38 cellular contexts compared by ENCODE assay signal in genomic region chr12:72380441-72380840, GRCh38.
"Had no signal": no experiment of that assay in that cellular context is flagged by ENCODE, and none has a peak within 500 bp of the region (broad histone marks: within the 10 kb centered on the region; RNA-seq: fewer than 3 reads in every experiment).

No MANE protein-coding gene starts in this region.

- H3K4me1 Mint-ChIP-seq: activated naive CD4-positive, alpha-beta T cell treated with anti-CD3 and anti-CD28 coated beads, Interleukin-2, amount 10 ng/mL, durations not matched to agents 7 days and 5 days; activated naive CD4-positive, alpha-beta T cell treated with anti-CD3 and anti-CD28 coated beads, Interleukin-2, amount 50 U/mL, for 24 hours; activated naive CD8-positive, alpha-beta T cell treated with anti-CD3 and anti-CD28 coated beads for 36 hours; activated naive CD8-positive, alpha-beta T cell treated with anti-CD3 and anti-CD28 coated beads, Interleukin-2, amount 10 ng/mL, durations not matched to agents 7 days and 5 days; activated naive CD8-positive, alpha-beta T cell treated with anti-CD3 and anti-CD28 coated beads, Interleukin-2, amount 50 U/mL, for 24 hours; activated T-helper 17 cell treated with anti-CD3 and anti-CD28 coated beads, Interleukin-2, amount 50 U/mL, for 72 hours; central memory CD8-positive, alpha-beta T cell had no signal

- H3K4me1 ChIP-seq: adrenal gland, ascending aorta, body of pancreas, breast epithelium had no signal

- H3K36me3 Mint-ChIP-seq: activated naive CD4-positive, alpha-beta T cell treated with anti-CD3 and anti-CD28 coated beads, Interleukin-2, amount 10 ng/mL, durations not matched to agents 7 days and 5 days; activated naive CD4-positive, alpha-beta T cell treated with anti-CD3 and anti-CD28 coated beads, Interleukin-2, amount 50 U/mL, for 24 hours; activated naive CD4-positive, alpha-beta T cell treated with anti-CD3 and anti-CD28 coated beads, Interleukin-2, amount 50 U/mL, for 72 hours; activated naive CD8-positive, alpha-beta T cell; activated naive CD8-positive, alpha-beta T cell treated with anti-CD3 and anti-CD28 coated beads for 36 hours; activated naive CD8-positive, alpha-beta T cell treated with anti-CD3 and anti-CD28 coated beads, Interleukin-2, amount 10 ng/mL, durations not matched to agents 7 days and 5 days; brain had no signal

- H3K27me3 ChIP-seq: adrenal gland, ascending aorta, body of pancreas, brain microvascular endothelial cell, breast epithelium, cardiac muscle cell had no signal

- H3K4me3 ChIP-seq: adrenal gland, ascending aorta, body of pancreas, breast epithelium, cardiac muscle cell had no signal

- H3K27ac Mint-ChIP-seq: activated naive CD4-positive, alpha-beta T cell treated with anti-CD3 and anti-CD28 coated beads for 36 hours; activated naive CD4-positive, alpha-beta T cell treated with anti-CD3 and anti-CD28 coated beads, Interleukin-2, amount 10 ng/mL, durations not matched to agents 7 days and 5 days; activated naive CD4-positive, alpha-beta T cell treated with anti-CD3 and anti-CD28 coated beads, Interleukin-2, amount 50 U/mL, for 24 hours; activated naive CD4-positive, alpha-beta T cell treated with anti-CD3 and anti-CD28 coated beads, Interleukin-2, amount 50 U/mL, for 72 hours; activated naive CD8-positive, alpha-beta T cell; activated naive CD8-positive, alpha-beta T cell treated with anti-CD3 and anti-CD28 coated beads for 36 hours; activated naive CD8-positive, alpha-beta T cell treated with anti-CD3 and anti-CD28 coated beads, Interleukin-2, amount 10 ng/mL, durations not matched to agents 7 days and 5 days; activated naive CD8-positive, alpha-beta T cell treated with anti-CD3 and anti-CD28 coated beads, Interleukin-2, amount 50 U/mL, for 24 hours; activated T-cell treated with anti-CD3 and anti-CD28 coated beads, Interleukin-2, amount 50 U/mL, for 24 hours; activated T-cell treated with anti-CD3 and anti-CD28 coated beads, Interleukin-2, amount 50 U/mL, for 72 hours; activated T-helper 1 cell treated with anti-CD3 and anti-CD28 coated beads, Interleukin-12 subunit alpha, Interleukin-12 subunit beta, Interleukin-2, Interleukin-4 antibody, amounts not matched to agents 30 ng/mL and 10 ng/mL and 1 ng/mL, durations not matched to agents 14 hours and 24 hours and 36 hours; activated T-helper 17 cell treated with anti-CD3 and anti-CD28 coated beads, Interleukin-2, amount 50 U/mL, for 72 hours; activated T-helper 2 cell treated with anti-CD3 and anti-CD28 coated beads, Interferon-gamma antibody, Interleukin-2, Interleukin-4, amounts not matched to agents 10 μg/mL and 5 μg/mL and 100 μg/mL, durations not matched to agents 14 hours and 24 hours and 36 hours; brain had no signal

- H3K9me3 ChIP-seq: adrenal gland, ascending aorta, body of pancreas, breast epithelium had no signal

- H3K27ac ChIP-seq: adrenal gland, ascending aorta, body of pancreas, brain microvascular endothelial cell, breast epithelium, cardiac muscle cell had no signal

- H3K9me3 Mint-ChIP-seq: activated naive CD4-positive, alpha-beta T cell treated with anti-CD3 and anti-CD28 coated beads, Interleukin-2, amount 50 U/mL, for 24 hours; activated T-helper 1 cell treated with anti-CD3 and anti-CD28 coated beads, Interleukin-12 subunit alpha, Interleukin-12 subunit beta, Interleukin-2, Interleukin-4 antibody, amounts not matched to agents 30 ng/mL and 10 ng/mL and 1 ng/mL, durations not matched to agents 14 hours and 24 hours and 36 hours; brain had no signal

- ATAC-seq: activated naive CD4-positive, alpha-beta T cell treated with anti-CD3 and anti-CD28 coated beads, Interleukin-2, amount 50 U/mL, for 72 hours; activated naive CD8-positive, alpha-beta T cell treated with anti-CD3 and anti-CD28 coated beads, Interleukin-2, amount 50 U/mL, for 24 hours; activated T-cell treated with anti-CD3 and anti-CD28 coated beads, Interleukin-2, amount 50 U/mL, for 4 hours; activated T-cell treated with anti-CD3 and anti-CD28 coated beads, Interleukin-2, amount 50 U/mL, for 72 hours; activated T-helper 17 cell treated with anti-CD3 and anti-CD28 coated beads, Interleukin-2, amount 50 U/mL, for 72 hours; body of pancreas had no signal

- H3K4me3 Mint-ChIP-seq: activated naive CD4-positive, alpha-beta T cell treated with anti-CD3 and anti-CD28 coated beads for 36 hours; activated naive CD4-positive, alpha-beta T cell treated with anti-CD3 and anti-CD28 coated beads, Interleukin-2, amount 10 ng/mL, durations not matched to agents 7 days and 5 days; activated naive CD4-positive, alpha-beta T cell treated with anti-CD3 and anti-CD28 coated beads, Interleukin-2, amount 50 U/mL, for 24 hours; activated naive CD8-positive, alpha-beta T cell; activated naive CD8-positive, alpha-beta T cell treated with anti-CD3 and anti-CD28 coated beads for 36 hours; activated naive CD8-positive, alpha-beta T cell treated with anti-CD3 and anti-CD28 coated beads, Interleukin-2, amount 10 ng/mL, durations not matched to agents 7 days and 5 days; activated naive CD8-positive, alpha-beta T cell treated with anti-CD3 and anti-CD28 coated beads, Interleukin-2, amount 50 U/mL, for 24 hours; activated T-cell treated with anti-CD3 and anti-CD28 coated beads, Interleukin-2, amount 50 U/mL, for 24 hours; activated T-cell treated with anti-CD3 and anti-CD28 coated beads, Interleukin-2, amount 50 U/mL, for 4 hours; activated T-cell treated with anti-CD3 and anti-CD28 coated beads, Interleukin-2, amount 50 U/mL, for 72 hours; activated T-helper 1 cell treated with anti-CD3 and anti-CD28 coated beads, Interleukin-12 subunit alpha, Interleukin-12 subunit beta, Interleukin-2, Interleukin-4 antibody, amounts not matched to agents 30 ng/mL and 10 ng/mL and 1 ng/mL, durations not matched to agents 14 hours and 24 hours and 36 hours; activated T-helper 17 cell treated with anti-CD3 and anti-CD28 coated beads, Interleukin-2, amount 50 U/mL, for 72 hours; brain; central memory CD8-positive, alpha-beta T cell had no signal

- H3K27me3 Mint-ChIP-seq: activated naive CD4-positive, alpha-beta T cell treated with anti-CD3 and anti-CD28 coated beads, Interleukin-2, amount 10 ng/mL, durations not matched to agents 7 days and 5 days; activated naive CD4-positive, alpha-beta T cell treated with anti-CD3 and anti-CD28 coated beads, Interleukin-2, amount 50 U/mL, for 24 hours; activated naive CD8-positive, alpha-beta T cell; activated naive CD8-positive, alpha-beta T cell treated with anti-CD3 and anti-CD28 coated beads for 36 hours; activated naive CD8-positive, alpha-beta T cell treated with anti-CD3 and anti-CD28 coated beads, Interleukin-2, amount 10 ng/mL, durations not matched to agents 7 days and 5 days; activated naive CD8-positive, alpha-beta T cell treated with anti-CD3 and anti-CD28 coated beads, Interleukin-2, amount 50 U/mL, for 24 hours; activated T-cell treated with anti-CD3 and anti-CD28 coated beads, Interleukin-2, amount 50 U/mL, for 24 hours; activated T-helper 17 cell treated with anti-CD3 and anti-CD28 coated beads, Interleukin-2, amount 50 U/mL, for 72 hours; brain; central memory CD8-positive, alpha-beta T cell had no signal

- DNase-seq: activated effector memory CD4-positive, alpha-beta T cell treated with anti-CD3 and anti-CD28 coated beads, Interleukin-2, amount 50 U/mL, for 16 hours; activated effector memory CD4-positive, alpha-beta T cell treated with Interleukin-2 at 50 U/mL for 16 hours; activated gamma-delta T cell; activated gamma-delta T cell treated with Interleukin-2 at 50 U/mL for 16 hours; activated naive CD4-positive, alpha-beta T cell; activated naive CD4-positive, alpha-beta T cell treated with anti-CD3 and anti-CD28 coated beads for 36 hours; activated naive CD4-positive, alpha-beta T cell treated with anti-CD3 and anti-CD28 coated beads, Interleukin-2, amount 10 ng/mL, durations not matched to agents 7 days and 5 days; activated naive CD4-positive, alpha-beta T cell treated with anti-CD3 and anti-CD28 coated beads, Interleukin-2, amount 50 U/mL, for 16 hours; activated naive CD4-positive, alpha-beta T cell treated with Interleukin-2 at 50 U/mL for 16 hours; activated naive CD8-positive, alpha-beta T cell treated with anti-CD3 and anti-CD28 coated beads for 36 hours; activated naive CD8-positive, alpha-beta T cell treated with anti-CD3 and anti-CD28 coated beads, Interleukin-2, amount 10 ng/mL, durations not matched to agents 7 days and 5 days; activated naive CD8-positive, alpha-beta T cell treated with anti-CD3 and anti-CD28 coated beads, Interleukin-2, amount 50 U/mL, for 24 hours; activated T-cell treated with anti-CD3 and anti-CD28 coated beads, Interleukin-2, amount 50 U/mL, for 1 hour; activated T-cell treated with anti-CD3 and anti-CD28 coated beads, Interleukin-2, amount 50 U/mL, for 24 hours; activated T-cell treated with anti-CD3 and anti-CD28 coated beads, Interleukin-2, amount 50 U/mL, for 4 hours; activated T-cell treated with anti-CD3 and anti-CD28 coated beads, Interleukin-2, amount 50 U/mL, for 48 hours; activated T-cell treated with anti-CD3 and anti-CD28 coated beads, Interleukin-2, amount 50 U/mL, for 72 hours; adrenal gland; amniotic stem cell; amygdala; anterior cingulate cortex; aorta; body of pancreas; brain microvascular endothelial cell; caudate nucleus; central memory CD4-positive, alpha-beta T cell; cerebellar nuclear complex had no signal

- H3K36me3 ChIP-seq: adrenal gland, ascending aorta, brain microvascular endothelial cell, breast epithelium, cardiac muscle cell had no signal
